In genomic region chr10:2784766-2785165, GRCh38 we compare ENCODE assay signal across 29 cellular contexts.
A peak's percentile ranks its signal among the peaks of the same experiment; 100 is the strongest.
DNase-seq lines count a peak whose midpoint lies in the region; ATAC-seq and TF ChIP-seq lines count a peak whose summit lies in the region.
"Had no signal": no experiment of that assay in that cellular context is flagged by ENCODE, and none has a peak within 500 bp of the region (broad histone marks: within the 10 kb centered on the region; RNA-seq: fewer than 3 reads in every experiment).

No MANE protein-coding gene starts in this region.

- no peaks in the 10 kb centered on the region for H3K36me3 ChIP-seq in neural cell (ENCODE audit: insufficient read depth, low read length)
- H3K36me3 ChIP-seq: BE2C; BLaER1; BLaER1 treated with 17β-estradiol and CSF1 and Interleukin-3, amounts not matched to agents 10 nM and 100 nM had no signal

- no peaks in the 10 kb centered on the region for H3K79me2 ChIP-seq in neural cell (replicated peaks; ENCODE audit: insufficient read depth, low read length)

- ATAC-seq in activated naive CD4-positive, alpha-beta T cell treated with anti-CD3 and anti-CD28 coated beads, Interleukin-2, amount 50 U/mL, for 72 hours = no peak
- ATAC-seq: A549; CD8-positive, alpha-beta T cell had no signal

- peaks cover 0 to 8% of the 10 kb centered on the region in 2 donors for H3K9me3 Mint-ChIP-seq in activated naive CD4-positive, alpha-beta T cell treated with anti-CD3 and anti-CD28 coated beads, Interleukin-2, amount 50 U/mL, for 72 hours
- H3K9me3 Mint-ChIP-seq: CD8-positive, alpha-beta T cell had no signal

- no peaks in the 10 kb centered on the region for H3F3A ChIP-seq in neural cell (ENCODE audit: insufficient read depth, low read length, poor library complexity, severe bottlenecking)

- H3K36me3 Mint-ChIP-seq in activated naive CD4-positive, alpha-beta T cell treated with anti-CD3 and anti-CD28 coated beads, Interleukin-2, amount 50 U/mL, for 72 hours = no peaks in the 10 kb centered on the region
- H3K36me3 Mint-ChIP-seq: CD14-positive monocyte; CD4-positive, alpha-beta memory T cell; CD4-positive, CD25-positive, alpha-beta regulatory T cell; CD8-positive, alpha-beta memory T cell; CD8-positive, alpha-beta T cell had no signal

- DNase-seq in activated naive CD4-positive, alpha-beta T cell treated with anti-CD3 and anti-CD28 coated beads, Interleukin-2, amount 50 U/mL, for 72 hours (ENCODE audit: low spot score in 2 of 2) = no peak
- DNase-seq: 8988T; ACHN; AML-193; BE2C; C1 segment of cervical spinal cord; Caco-2; Calu3; CD4-positive, alpha-beta memory T cell; CD4-positive, alpha-beta T cell; CD4-positive, CD25-positive, alpha-beta regulatory T cell; CD8-positive, alpha-beta memory T cell; CD8-positive, alpha-beta T cell; COR-L47; DMS 273 treated with DMSO at 0.1 percent for 48 hours; DMS153; DMS53; DMS79; DMS79 treated with DMSO at 0.1 percent for 48 hours; DND-41; EL had no signal

- no peak overlapping the region for H3K9ac ChIP-seq in neural cell (ENCODE audit: low read length)
- H3K9ac ChIP-seq: BLaER1; BLaER1 treated with 17β-estradiol and CSF1 and Interleukin-3, amounts not matched to agents 10 nM and 100 nM had no signal

- no peaks in the 10 kb centered on the region for H3K27me3 ChIP-seq in neural cell (ENCODE audit: insufficient read depth, low read depth, low read length)
- H3K27me3 ChIP-seq: BE2C; BLaER1; BLaER1 treated with 17β-estradiol and CSF1 and Interleukin-3, amounts not matched to agents 10 nM and 100 nM had no signal

- H3K4me3 ChIP-seq in neural cell (ENCODE audit: low read length) = no peak overlapping the region
- H3K4me3 ChIP-seq: A549; BLaER1; BLaER1 treated with 17β-estradiol and CSF1 and Interleukin-3, amounts not matched to agents 10 nM and 100 nM had no signal

- TF ChIP-seq CTCF in neural cell (IDR thresholded peaks at IDR 0.05; ENCODE audit: poor library complexity, severe bottlenecking) = no peak

- no peak for TF ChIP-seq RAD21 in neural cell (conservative IDR thresholded peaks at IDR 0.05)

- H2AFZ ChIP-seq in neural cell (ENCODE audit: low read depth, low read length) = no peak overlapping the region

- no peaks in the 10 kb centered on the region for H4K20me1 ChIP-seq in neural cell (ENCODE audit: insufficient read depth)
- H4K20me1 ChIP-seq: BLaER1; BLaER1 treated with 17β-estradiol and CSF1 and Interleukin-3, amounts not matched to agents 10 nM and 100 nM had no signal

- TF ChIP-seq EP300 in neural cell (conservative IDR thresholded peaks at IDR 0.05; ENCODE audit: poor library complexity, severe bottlenecking) = peak; percentile 86

- no peak overlapping the region for H3K4me2 ChIP-seq in neural cell (ENCODE audit: low read length)
- H3K4me2 ChIP-seq: A549; BLaER1; BLaER1 treated with 17β-estradiol and CSF1 and Interleukin-3, amounts not matched to agents 10 nM and 100 nM had no signal

- H3K9me2 ChIP-seq in neural cell (ENCODE audit: insufficient read depth, low read length) = no peaks in the 10 kb centered on the region

- no peak overlapping the region for H3K27ac Mint-ChIP-seq in activated naive CD4-positive, alpha-beta T cell treated with anti-CD3 and anti-CD28 coated beads, Interleukin-2, amount 50 U/mL, for 72 hours
- H3K27ac Mint-ChIP-seq: B cell; CD14-positive monocyte; CD4-positive, alpha-beta memory T cell; CD4-positive, alpha-beta T cell; CD4-positive, CD25-positive, alpha-beta regulatory T cell; CD8-positive, alpha-beta memory T cell; CD8-positive, alpha-beta T cell had no signal

- peak overlapping the region; percentile 76 for H3K27ac ChIP-seq in neural cell (ENCODE audit: low read length)
- H3K27ac ChIP-seq: 22Rv1; A549; BLaER1; BLaER1 treated with 17β-estradiol and CSF1 and Interleukin-3, amounts not matched to agents 10 nM and 100 nM; C4-2B had no signal

- no peaks in the 10 kb centered on the region for H3K9me3 ChIP-seq in neural cell (ENCODE audit: low read length)
- H3K9me3 ChIP-seq: A549, BE2C, BLaER1, Caco-2 had no signal

TF ChIP-seq in neural cell, 6 proteins besides CTCF, POLR2A, EP300 and RAD21:
- peak; percentile 63 for TF ChIP-seq POLR2AphosphoS5 (IDR thresholded peaks at IDR 0.05)
- no peak for TF ChIP-seq MXI1 (conservative IDR thresholded peaks at IDR 0.05; ENCODE audit: poor library complexity, severe bottlenecking)
- TF ChIP-seq TAF1 (IDR thresholded peaks at IDR 0.05; ENCODE audit: low read depth) = no peak
- no peak for TF ChIP-seq REST (IDR thresholded peaks at IDR 0.05; ENCODE audit: borderline replicate concordance)
- TF ChIP-seq SMC3 (conservative IDR thresholded peaks at IDR 0.05; ENCODE audit: poor library complexity) = no peak
- TF ChIP-seq EZH2 (IDR thresholded peaks at IDR 0.05; ENCODE audit: borderline replicate concordance, insufficient read depth, low read length, poor library complexity, severe bottlenecking) = no peak
